Comparison of ENCODE assay signal across 9 cellular contexts in the genomic region with DNA sequence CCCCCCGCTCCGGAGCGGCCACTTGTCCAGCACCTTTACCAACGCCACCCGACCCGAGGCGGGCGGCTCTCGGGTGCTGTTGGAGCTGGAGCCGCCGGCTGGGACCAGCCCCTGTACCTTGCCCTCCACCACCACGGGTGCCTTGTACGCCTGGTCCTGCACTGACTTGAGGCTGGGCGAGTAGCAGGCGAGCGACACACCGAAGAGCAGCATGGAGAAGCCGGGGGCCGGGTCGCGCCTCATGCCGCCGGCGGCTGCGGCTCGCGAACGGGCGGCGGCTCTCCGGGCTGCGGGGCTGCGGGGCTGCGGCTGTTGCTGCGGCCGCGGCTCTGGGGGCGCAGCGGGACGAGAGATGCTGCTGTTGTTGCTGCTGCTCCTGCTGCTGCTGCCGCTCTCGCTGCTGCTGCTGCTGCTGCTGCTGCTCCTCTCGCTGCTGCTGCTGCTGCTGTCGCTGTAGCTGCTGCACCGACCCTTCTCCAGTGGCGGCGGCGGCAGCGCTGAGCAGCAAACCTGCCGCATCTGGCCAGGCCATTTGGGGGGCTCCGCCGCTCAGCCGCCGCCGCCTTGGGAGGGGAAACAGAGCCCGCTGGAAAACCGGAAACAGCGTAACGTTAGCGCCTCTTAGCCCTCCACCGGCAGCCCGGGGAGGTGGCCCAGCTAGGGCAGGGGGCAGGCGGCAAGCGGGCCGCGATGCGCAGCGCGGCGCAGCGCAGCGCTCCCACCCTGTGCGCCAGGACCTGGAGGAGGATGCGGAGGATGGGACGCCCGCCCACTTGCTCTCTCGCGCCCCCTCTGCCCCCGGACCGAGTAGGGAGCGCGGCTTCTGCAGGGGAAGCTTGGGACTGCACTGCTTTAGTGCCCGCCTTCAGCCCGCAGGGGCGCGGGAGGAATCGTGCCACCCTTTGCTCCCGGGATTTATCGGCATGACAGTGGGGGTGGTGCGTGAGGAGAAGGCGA. TPM values are rescaled to one million over a fixed set of nuclear protein-coding genes. Genes with fewer than 3 reads are reported as not detected.
DNase-seq lines count a peak whose midpoint lies in the region; ATAC-seq, FAIRE-seq and TF ChIP-seq lines count a peak whose summit lies in the region.
"Had no signal": no experiment of that assay in that cellular context is flagged by ENCODE, and none has a peak within 500 bp of the region (broad histone marks: within the 10 kb centered on the region; RNA-seq: fewer than 3 reads in every experiment).

Gene NRG2 (minus strand): TSS at position 749 of the 957 bp plus-strand sequence.

- peak within 1 kb of the TSS; percentile 56 for H3K4me3 ChIP-seq in Caco-2 (ENCODE audit: low read depth, low read length)
- H3K4me3 ChIP-seq in adipocyte (ENCODE audit: low read length), result peak within 1 kb of the TSS; percentile 83
- H3K4me3 ChIP-seq in heart right ventricle, result peak within 1 kb of the TSS; percentile 12 to 86 (median 70)

- peak; percentile 45 for ATAC-seq in GM21360 (IDR thresholded peaks at IDR 0.05; ENCODE audit: unreplicated experiment)
- peak; percentile 83 for ATAC-seq in SK-N-SH treated with all-trans-retinoic acid at 6 μM for 48 hours
- ATAC-seq in heart right ventricle, result peak; percentile 83 to 92 (median 90)

- WGBS in heart right ventricle, 2 donors, result 0% methylated on average over 85 to 91 of the region's 91 CpGs

- CTCF ChIA-PET in Caco-2 (lab: Charles Lee), result interaction anchor here (0.6 to 1.1 kb wide), 4 partner anchors 9 to 75 kb away, joined by 3 to 4 read pairs (median 3); no protein-coding TSS in a partner anchor

- H3K4me3 Mint-ChIP-seq in Caco-2 (ENCODE audit: unreplicated experiment), result peak within 1 kb of the TSS; percentile 69

- peak; percentile 53 to 72 for DNase-seq in Caco-2
- DNase-seq in HTR-8/SVneo (ENCODE audit: insufficient read length, low spot score), result peak; percentile 80
- peak; percentile 75 for DNase-seq in adipocyte (ENCODE audit: low read depth)
- DNase-seq in heart right ventricle, result peak; percentile 77 to 81
- DNase-seq in pons (ENCODE audit: low spot score), result peak; percentile 65
- DNase-seq in RKO (ENCODE audit: low spot score), result no peak

- H3K4me1 Mint-ChIP-seq in Caco-2 (ENCODE audit: low read depth, unreplicated experiment), result peaks cover 6% of the 10 kb centered on the region

- peak within 1 kb of the TSS; percentile 50 for H3K9ac ChIP-seq in adipocyte (ENCODE audit: low read length)

- H3K9me3 Mint-ChIP-seq in Caco-2 (ENCODE audit: unreplicated experiment), result no peaks in the 10 kb centered on the region

- intact Hi-C loops in Caco-2 (cut with micrococcal nuclease; ENCODE audit: unreplicated experiment), result loop anchor here (1.0 to 5.0 kb wide), 3 partner anchors 20 to 114 kb away; no protein-coding TSS in a partner anchor
- intact Hi-C loops in heart right ventricle (cut with DNase I), result loop anchor here in 5 of 10 donors (5.0 to 10.0 kb wide), 5 partner anchors 41 to 178 kb away; no protein-coding TSS in a partner anchor

- POLR2A ChIA-PET in Caco-2 (lab: Charles Lee), result interaction anchor here (0.6 kb wide), 1 partner anchor 65 kb away, joined by 6 read pairs; no protein-coding TSS in a partner anchor

- H3K27me3 ChIP-seq in Caco-2 (replicated peaks; ENCODE audit: control insufficient read depth, insufficient read depth, low read length), result peaks cover 1% of the 10 kb centered on the region
- no peaks in the 10 kb centered on the region for H3K27me3 ChIP-seq in adipocyte (replicated peaks; ENCODE audit: control insufficient read depth, insufficient read depth, low read length)
- peaks cover 0 to 59% (median 0%) of the 10 kb centered on the region in 7 donors for H3K27me3 ChIP-seq in heart right ventricle

- H3K9me3 ChIP-seq in Caco-2 (no peaks in the 10 kb centered on the region), adipocyte (ENCODE audit: control insufficient read depth, low read length) (no peaks in the 10 kb centered on the region), heart right ventricle (no peaks in the 10 kb centered on the region)

- no peak within 1 kb of the TSS for H3K27ac Mint-ChIP-seq in Caco-2 (ENCODE audit: unreplicated experiment)

- peak within 1 kb of the TSS; percentile 46 to 89 (median 82) for H3K27ac ChIP-seq in heart right ventricle

- no peaks in the 10 kb centered on the region for H3K36me3 Mint-ChIP-seq in Caco-2 (ENCODE audit: insufficient read depth, unreplicated experiment)

- peak; percentile 76 for FAIRE-seq in HTR-8/SVneo (lab: Jason Lieb, UNC)
- FAIRE-seq: colon had no signal

- TF ChIP-seq CTCF in Caco-2 (IDR thresholded peaks at IDR 0.05; ENCODE audit: insufficient read depth in 1 of 2, low read depth in 1 of 2, low read length in 1 of 2, severe bottlenecking in 1 of 2, unreplicated experiment in 1 of 2) (peak; percentile 55 to 69), heart right ventricle (IDR thresholded peaks at IDR 0.05) (peak; percentile 48 to 74 (median 56))

- H3K27me3 Mint-ChIP-seq in Caco-2 (ENCODE audit: insufficient read depth, unreplicated experiment), result peaks cover 23% of the 10 kb centered on the region

- BruUV-seq in Caco-2 (replicated peaks; lab: Mats Ljungman, UMichigan), result no TSS peak

- no peaks in the 10 kb centered on the region for H3K36me3 ChIP-seq in Caco-2 (ENCODE audit: control insufficient read depth, insufficient read depth, low read length)
- no peaks in the 10 kb centered on the region for H3K36me3 ChIP-seq in adipocyte (ENCODE audit: control insufficient read depth, insufficient read depth, low read length, severe bottlenecking)
- no peaks in the 10 kb centered on the region for H3K36me3 ChIP-seq in heart right ventricle

- H3K4me1 ChIP-seq in Caco-2 (peaks cover 6% of the 10 kb centered on the region; the same call in 1 of the 2 replicates), adipocyte (ENCODE audit: control insufficient read depth, insufficient read depth, low read length) (peaks cover 37% of the 10 kb centered on the region), heart right ventricle (peaks cover 0 to 53% (median 47%) of the 10 kb centered on the region in 9 donors)

TF ChIP-seq in SK-N-SH treated with all-trans-retinoic acid at 6 μM for 48 hours, 23 proteins besides CTCF, POLR2A, EP300 and RAD21 (continues in another document):
- no peak for TF ChIP-seq CSDC2 (CRISPR knock-in tag; IDR thresholded peaks at IDR 0.05)
- TF ChIP-seq SNAI2 (CRISPR knock-in tag; IDR thresholded peaks at IDR 0.05), result no peak
- TF ChIP-seq CREB5 (CRISPR knock-in tag; IDR thresholded peaks at IDR 0.05; ENCODE audit: low read depth), result no peak
- TF ChIP-seq ESRRG (CRISPR knock-in tag; IDR thresholded peaks at IDR 0.05), result no peak
- no peak for TF ChIP-seq RARB (CRISPR knock-in tag; IDR thresholded peaks at IDR 0.05)
- no peak for TF ChIP-seq OSR1 (CRISPR knock-in tag; IDR thresholded peaks at IDR 0.05)
- TF ChIP-seq GLIS3 (CRISPR knock-in tag; IDR thresholded peaks at IDR 0.05), result no peak
- TF ChIP-seq TSHZ2 (CRISPR knock-in tag; IDR thresholded peaks at IDR 0.05), result no peak
- TF ChIP-seq ARNTL (CRISPR knock-in tag; IDR thresholded peaks at IDR 0.05; ENCODE audit: borderline replicate concordance, low read depth), result no peak
- no peak for TF ChIP-seq BACH2 (CRISPR knock-in tag; IDR thresholded peaks at IDR 0.05; ENCODE audit: borderline replicate concordance)
- no peak for TF ChIP-seq ZFP3 (CRISPR knock-in tag; IDR thresholded peaks at IDR 0.05)

RNA-seq across cellular contexts. Expression of gene NRG2, which starts in this region (rescaled TPM):
- total RNA-seq in Caco-2 (2022), result 0.59 TPM in 1 of 2 replicates, not detected in the other
- 1 to 10 TPM; 1.0 to 6.6 (median 2.9) TPM for total RNA-seq in heart right ventricle
- 1 to 10 TPM in 1 of 2 donors, under 1 TPM in 1; 0.64 to 4.5 TPM for polyA plus RNA-seq in heart right ventricle

Comparison
In these comparisons a context has a peak if more than half of its experiments do, and no peak if none do; other contexts are left out.
1. Peak in DNase-seq and H3K4me3 ChIP-seq in Caco-2; RNA of the gene not detected or under 1 TPM.